In the genomic region with DNA sequence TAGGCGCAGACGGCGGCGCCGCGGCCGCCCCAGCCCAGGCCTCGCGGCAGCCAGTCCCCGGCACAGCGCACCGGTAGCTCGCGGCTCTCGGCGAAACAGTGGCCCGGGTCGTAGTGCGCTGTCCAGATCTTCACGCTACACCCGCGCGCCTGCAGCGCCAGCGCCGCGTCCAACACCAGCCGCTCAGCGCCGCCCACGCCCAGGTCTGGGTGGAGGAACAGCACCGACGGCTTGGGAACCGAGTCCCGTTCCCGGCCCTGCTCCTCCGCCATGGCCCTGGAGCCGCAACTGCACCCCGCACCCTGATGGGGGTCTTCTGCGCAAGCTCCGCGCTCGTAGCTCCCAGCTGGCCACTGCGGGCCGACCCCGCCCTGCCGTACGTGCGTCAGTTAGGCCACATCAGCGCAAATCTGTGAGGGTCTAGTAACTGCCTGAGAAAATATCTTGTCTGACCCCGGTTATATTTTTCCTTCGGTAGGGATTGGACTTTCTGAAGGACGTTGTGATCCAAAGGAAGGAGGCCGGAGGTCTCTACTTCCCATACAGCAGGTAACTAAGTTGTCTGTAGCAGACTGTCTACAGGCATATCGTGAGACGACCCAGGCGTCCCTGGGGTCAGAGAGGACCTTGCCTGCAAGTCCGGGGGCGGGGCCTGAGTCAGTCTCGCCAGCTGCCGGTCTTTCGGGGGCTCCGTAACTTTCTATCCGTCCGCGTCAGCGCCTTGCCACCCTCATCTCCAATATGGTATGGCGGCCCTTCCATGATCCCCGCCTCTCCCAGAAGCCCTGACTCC, we compare ENCODE assay signal across 1 cellular context.
TF ChIP-seq lines count a peak whose summit lies in the region.

A gene with protein sequence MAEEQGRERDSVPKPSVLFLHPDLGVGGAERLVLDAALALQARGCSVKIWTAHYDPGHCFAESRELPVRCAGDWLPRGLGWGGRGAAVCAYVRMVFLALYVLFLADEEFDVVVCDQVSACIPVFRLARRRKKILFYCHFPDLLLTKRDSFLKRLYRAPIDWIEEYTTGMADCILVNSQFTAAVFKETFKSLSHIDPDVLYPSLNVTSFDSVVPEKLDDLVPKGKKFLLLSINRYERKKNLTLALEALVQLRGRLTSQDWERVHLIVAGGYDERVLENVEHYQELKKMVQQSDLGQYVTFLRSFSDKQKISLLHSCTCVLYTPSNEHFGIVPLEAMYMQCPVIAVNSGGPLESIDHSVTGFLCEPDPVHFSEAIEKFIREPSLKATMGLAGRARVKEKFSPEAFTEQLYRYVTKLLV (minus strand): TSS at position 320 of the 793 bp plus-strand sequence. CDS start 48 bp downstream, at position 272.
A gene (plus strand): TSS at position 660 of the 793 bp plus-strand sequence. CDS start 82 bp downstream, at position 742.

TF ChIP-seq in HepG2, 621 proteins besides CTCF, POLR2A, EP300 and RAD21 (continued from another document and continues in another):
- TF ChIP-seq, protein P1, sequence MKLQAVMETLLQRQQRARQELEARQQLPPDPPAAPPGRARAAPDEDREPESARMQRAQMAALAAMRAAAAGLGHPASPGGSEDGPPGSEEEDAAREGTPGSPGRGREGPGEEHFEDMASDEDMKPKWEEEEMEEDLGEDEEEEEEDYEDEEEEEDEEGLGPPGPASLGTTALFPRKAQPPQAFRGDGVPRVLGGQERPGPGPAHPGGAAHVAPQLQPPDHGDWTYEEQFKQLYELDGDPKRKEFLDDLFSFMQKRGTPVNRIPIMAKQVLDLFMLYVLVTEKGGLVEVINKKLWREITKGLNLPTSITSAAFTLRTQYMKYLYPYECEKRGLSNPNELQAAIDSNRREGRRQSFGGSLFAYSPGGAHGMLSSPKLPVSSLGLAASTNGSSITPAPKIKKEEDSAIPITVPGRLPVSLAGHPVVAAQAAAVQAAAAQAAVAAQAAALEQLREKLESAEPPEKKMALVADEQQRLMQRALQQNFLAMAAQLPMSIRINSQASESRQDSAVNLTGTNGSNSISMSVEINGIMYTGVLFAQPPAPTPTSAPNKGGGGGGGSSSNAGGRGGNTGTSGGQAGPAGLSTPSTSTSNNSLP (IDR thresholded peaks at IDR 0.05; ENCODE audit: low read depth, low read length) = 0 out of 2 replicates have a peak, but pooled peaks have one; percentile 22
- no peak for TF ChIP-seq REPIN1 (CRISPR knock-in tag; IDR thresholded peaks at IDR 0.05; ENCODE audit: borderline replicate concordance, low read depth)
- TF ChIP-seq AGO1 (IDR thresholded peaks at IDR 0.05; ENCODE audit: low read depth, low read length, poor library complexity, severe bottlenecking) = no peak
- TF ChIP-seq ZNF160 (CRISPR knock-in tag; IDR thresholded peaks at IDR 0.05) = no peak; the same call in 1 of the 2 replicates
- TF ChIP-seq ZNF558 (CRISPR knock-in tag; IDR thresholded peaks at IDR 0.05; ENCODE audit: borderline replicate concordance) = no peak
- no peak for TF ChIP-seq ZNF652 (CRISPR knock-in tag; IDR thresholded peaks at IDR 0.05; ENCODE audit: borderline replicate concordance, low read depth)
- TF ChIP-seq, protein P2, sequence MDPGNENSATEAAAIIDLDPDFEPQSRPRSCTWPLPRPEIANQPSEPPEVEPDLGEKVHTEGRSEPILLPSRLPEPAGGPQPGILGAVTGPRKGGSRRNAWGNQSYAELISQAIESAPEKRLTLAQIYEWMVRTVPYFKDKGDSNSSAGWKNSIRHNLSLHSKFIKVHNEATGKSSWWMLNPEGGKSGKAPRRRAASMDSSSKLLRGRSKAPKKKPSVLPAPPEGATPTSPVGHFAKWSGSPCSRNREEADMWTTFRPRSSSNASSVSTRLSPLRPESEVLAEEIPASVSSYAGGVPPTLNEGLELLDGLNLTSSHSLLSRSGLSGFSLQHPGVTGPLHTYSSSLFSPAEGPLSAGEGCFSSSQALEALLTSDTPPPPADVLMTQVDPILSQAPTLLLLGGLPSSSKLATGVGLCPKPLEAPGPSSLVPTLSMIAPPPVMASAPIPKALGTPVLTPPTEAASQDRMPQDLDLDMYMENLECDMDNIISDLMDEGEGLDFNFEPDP (CRISPR knock-in tag; conservative IDR thresholded peaks at IDR 0.05) = no peak
- no peak for TF ChIP-seq RBM22 (optimal IDR thresholded peaks at IDR 0.05; ENCODE audit: low read length)
- TF ChIP-seq, protein P3, sequence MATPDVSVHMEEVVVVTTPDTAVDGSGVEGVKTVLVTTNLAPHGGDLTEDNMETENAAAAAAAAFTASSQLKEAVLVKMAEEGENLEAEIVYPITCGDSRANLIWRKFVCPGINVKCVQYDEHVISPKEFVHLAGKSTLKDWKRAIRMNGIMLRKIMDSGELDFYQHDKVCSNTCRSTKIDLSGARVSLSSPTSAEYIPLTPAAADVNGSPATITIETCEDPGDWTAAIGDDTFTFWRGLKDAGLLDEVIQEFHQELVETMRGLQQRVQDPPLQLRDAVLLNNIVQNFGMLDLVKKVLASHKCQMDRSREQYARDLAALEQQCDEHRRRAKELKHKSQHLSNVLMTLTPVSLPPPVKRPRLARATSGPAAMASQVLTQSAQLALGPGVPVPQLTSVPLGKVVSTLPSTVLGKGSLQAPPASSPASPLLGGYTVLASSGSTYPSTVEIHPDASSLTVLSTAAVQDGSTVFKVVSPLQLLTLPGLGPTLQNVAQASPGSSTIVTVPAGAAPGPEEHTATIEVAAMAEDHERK (CRISPR knock-in tag; IDR thresholded peaks at IDR 0.05; ENCODE audit: low read depth) = peak; percentile 94
- TF ChIP-seq, protein P4, sequence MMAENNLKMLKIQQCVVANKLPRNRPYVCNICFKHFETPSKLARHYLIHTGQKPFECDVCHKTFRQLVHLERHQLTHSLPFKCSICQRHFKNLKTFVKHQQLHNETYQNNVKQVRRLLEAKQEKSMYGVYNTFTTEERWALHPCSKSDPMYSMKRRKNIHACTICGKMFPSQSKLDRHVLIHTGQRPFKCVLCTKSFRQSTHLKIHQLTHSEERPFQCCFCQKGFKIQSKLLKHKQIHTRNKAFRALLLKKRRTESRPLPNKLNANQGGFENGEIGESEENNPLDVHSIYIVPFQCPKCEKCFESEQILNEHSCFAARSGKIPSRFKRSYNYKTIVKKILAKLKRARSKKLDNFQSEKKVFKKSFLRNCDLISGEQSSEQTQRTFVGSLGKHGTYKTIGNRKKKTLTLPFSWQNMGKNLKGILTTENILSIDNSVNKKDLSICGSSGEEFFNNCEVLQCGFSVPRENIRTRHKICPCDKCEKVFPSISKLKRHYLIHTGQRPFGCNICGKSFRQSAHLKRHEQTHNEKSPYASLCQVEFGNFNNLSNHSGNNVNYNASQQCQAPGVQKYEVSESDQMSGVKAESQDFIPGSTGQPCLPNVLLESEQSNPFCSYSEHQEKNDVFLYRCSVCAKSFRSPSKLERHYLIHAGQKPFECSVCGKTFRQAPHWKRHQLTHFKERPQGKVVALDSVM (CRISPR knock-in tag; IDR thresholded peaks at IDR 0.05) = no peak
- TF ChIP-seq, protein P5, sequence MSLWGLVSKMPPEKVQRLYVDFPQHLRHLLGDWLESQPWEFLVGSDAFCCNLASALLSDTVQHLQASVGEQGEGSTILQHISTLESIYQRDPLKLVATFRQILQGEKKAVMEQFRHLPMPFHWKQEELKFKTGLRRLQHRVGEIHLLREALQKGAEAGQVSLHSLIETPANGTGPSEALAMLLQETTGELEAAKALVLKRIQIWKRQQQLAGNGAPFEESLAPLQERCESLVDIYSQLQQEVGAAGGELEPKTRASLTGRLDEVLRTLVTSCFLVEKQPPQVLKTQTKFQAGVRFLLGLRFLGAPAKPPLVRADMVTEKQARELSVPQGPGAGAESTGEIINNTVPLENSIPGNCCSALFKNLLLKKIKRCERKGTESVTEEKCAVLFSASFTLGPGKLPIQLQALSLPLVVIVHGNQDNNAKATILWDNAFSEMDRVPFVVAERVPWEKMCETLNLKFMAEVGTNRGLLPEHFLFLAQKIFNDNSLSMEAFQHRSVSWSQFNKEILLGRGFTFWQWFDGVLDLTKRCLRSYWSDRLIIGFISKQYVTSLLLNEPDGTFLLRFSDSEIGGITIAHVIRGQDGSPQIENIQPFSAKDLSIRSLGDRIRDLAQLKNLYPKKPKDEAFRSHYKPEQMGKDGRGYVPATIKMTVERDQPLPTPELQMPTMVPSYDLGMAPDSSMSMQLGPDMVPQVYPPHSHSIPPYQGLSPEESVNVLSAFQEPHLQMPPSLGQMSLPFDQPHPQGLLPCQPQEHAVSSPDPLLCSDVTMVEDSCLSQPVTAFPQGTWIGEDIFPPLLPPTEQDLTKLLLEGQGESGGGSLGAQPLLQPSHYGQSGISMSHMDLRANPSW (CRISPR knock-in tag; IDR thresholded peaks at IDR 0.05; ENCODE audit: borderline replicate concordance) = no peak
- peak; percentile 80 for TF ChIP-seq KDM2A (CRISPR knock-in tag; IDR thresholded peaks at IDR 0.05; ENCODE audit: borderline replicate concordance, low read depth)
- no peak for TF ChIP-seq PCBP2 (optimal IDR thresholded peaks at IDR 0.05; ENCODE audit: low read depth, low read length, poor library complexity, severe bottlenecking)
- TF ChIP-seq FOXJ3 (CRISPR knock-in tag; IDR thresholded peaks at IDR 0.05; ENCODE audit: borderline replicate concordance) = peak; percentile 46; the same call in 1 of the 2 replicates
- TF ChIP-seq ZEB1 (IDR thresholded peaks at IDR 0.05; ENCODE audit: insufficient replicate concordance, low read depth) = no peak
- TF ChIP-seq, protein P6, sequence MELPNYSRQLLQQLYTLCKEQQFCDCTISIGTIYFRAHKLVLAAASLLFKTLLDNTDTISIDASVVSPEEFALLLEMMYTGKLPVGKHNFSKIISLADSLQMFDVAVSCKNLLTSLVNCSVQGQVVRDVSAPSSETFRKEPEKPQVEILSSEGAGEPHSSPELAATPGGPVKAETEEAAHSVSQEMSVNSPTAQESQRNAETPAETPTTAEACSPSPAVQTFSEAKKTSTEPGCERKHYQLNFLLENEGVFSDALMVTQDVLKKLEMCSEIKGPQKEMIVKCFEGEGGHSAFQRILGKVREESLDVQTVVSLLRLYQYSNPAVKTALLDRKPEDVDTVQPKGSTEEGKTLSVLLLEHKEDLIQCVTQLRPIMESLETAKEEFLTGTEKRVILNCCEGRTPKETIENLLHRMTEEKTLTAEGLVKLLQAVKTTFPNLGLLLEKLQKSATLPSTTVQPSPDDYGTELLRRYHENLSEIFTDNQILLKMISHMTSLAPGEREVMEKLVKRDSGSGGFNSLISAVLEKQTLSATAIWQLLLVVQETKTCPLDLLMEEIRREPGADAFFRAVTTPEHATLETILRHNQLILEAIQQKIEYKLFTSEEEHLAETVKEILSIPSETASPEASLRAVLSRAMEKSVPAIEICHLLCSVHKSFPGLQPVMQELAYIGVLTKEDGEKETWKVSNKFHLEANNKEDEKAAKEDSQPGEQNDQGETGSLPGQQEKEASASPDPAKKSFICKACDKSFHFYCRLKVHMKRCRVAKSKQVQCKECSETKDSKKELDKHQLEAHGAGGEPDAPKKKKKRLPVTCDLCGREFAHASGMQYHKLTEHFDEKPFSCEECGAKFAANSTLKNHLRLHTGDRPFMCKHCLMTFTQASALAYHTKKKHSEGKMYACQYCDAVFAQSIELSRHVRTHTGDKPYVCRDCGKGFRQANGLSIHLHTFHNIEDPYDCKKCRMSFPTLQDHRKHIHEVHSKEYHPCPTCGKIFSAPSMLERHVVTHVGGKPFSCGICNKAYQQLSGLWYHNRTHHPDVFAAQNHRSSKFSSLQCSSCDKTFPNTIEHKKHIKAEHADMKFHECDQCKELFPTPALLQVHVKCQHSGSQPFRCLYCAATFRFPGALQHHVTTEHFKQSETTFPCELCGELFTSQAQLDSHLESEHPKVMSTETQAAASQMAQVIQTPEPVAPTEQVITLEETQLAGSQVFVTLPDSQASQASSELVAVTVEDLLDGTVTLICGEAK (IDR thresholded peaks at IDR 0.05) = no peak
- TF ChIP-seq, protein P6 (CRISPR knock-in tag; IDR thresholded peaks at IDR 0.05) = no peak
- TF ChIP-seq, protein P7, sequence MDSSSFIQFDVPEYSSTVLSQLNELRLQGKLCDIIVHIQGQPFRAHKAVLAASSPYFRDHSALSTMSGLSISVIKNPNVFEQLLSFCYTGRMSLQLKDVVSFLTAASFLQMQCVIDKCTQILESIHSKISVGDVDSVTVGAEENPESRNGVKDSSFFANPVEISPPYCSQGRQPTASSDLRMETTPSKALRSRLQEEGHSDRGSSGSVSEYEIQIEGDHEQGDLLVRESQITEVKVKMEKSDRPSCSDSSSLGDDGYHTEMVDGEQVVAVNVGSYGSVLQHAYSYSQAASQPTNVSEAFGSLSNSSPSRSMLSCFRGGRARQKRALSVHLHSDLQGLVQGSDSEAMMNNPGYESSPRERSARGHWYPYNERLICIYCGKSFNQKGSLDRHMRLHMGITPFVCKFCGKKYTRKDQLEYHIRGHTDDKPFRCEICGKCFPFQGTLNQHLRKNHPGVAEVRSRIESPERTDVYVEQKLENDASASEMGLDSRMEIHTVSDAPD (CRISPR knock-in tag; IDR thresholded peaks at IDR 0.05) = 0 out of 2 replicates have a peak, but pooled peaks have one; percentile 44
- no peak; the same call in 1 of the 2 replicates for TF ChIP-seq ZNF354B (CRISPR knock-in tag; IDR thresholded peaks at IDR 0.05)
- no peak for TF ChIP-seq ZNF432 (CRISPR knock-in tag; IDR thresholded peaks at IDR 0.05; ENCODE audit: borderline replicate concordance)
- no peak for TF ChIP-seq U2AF2 (IDR thresholded peaks at IDR 0.05; ENCODE audit: low read depth, low read length)
- TF ChIP-seq REXO4 (CRISPR knock-in tag; IDR thresholded peaks at IDR 0.05; ENCODE audit: borderline replicate concordance) = no peak
- no peak for TF ChIP-seq ZFP36L2 (CRISPR knock-in tag; IDR thresholded peaks at IDR 0.05)
- no peak for TF ChIP-seq ZNF891 (CRISPR knock-in tag; IDR thresholded peaks at IDR 0.05)
- TF ChIP-seq ZSCAN22 (CRISPR knock-in tag; IDR thresholded peaks at IDR 0.05) = no peak
- TF ChIP-seq MAZ (IDR thresholded peaks at IDR 0.05; ENCODE audit: borderline replicate concordance, low read depth, low read length) = peak; percentile 66; the same call in 1 of the 2 replicates
- TF ChIP-seq MAZ (CRISPR knock-in tag; IDR thresholded peaks at IDR 0.05; ENCODE audit: low read depth) = no peak; the same call in 1 of the 2 replicates
